13 cellular contexts compared by ENCODE assay signal in genomic region chr10:97914171-97914836, GRCh38.
DNase-seq lines count a peak whose midpoint lies in the region; ATAC-seq and TF ChIP-seq lines count a peak whose summit lies in the region.
"Had no signal": no experiment of that assay in that cellular context is flagged by ENCODE, and none has a peak within 500 bp of the region (broad histone marks: within the 10 kb centered on the region; RNA-seq: fewer than 3 reads in every experiment).

No MANE protein-coding gene starts in this region.

- POLR2A ChIA-PET in Caco-2 (lab: Charles Lee), result no interaction called here

- peaks cover 14% of the 10 kb centered on the region for H3K27me3 Mint-ChIP-seq in stimulated activated naive CD8-positive, alpha-beta T cell treated with anti-CD3 and anti-CD28 coated beads, Interleukin-15, amount 100 ng/mL, for 72 hours
- peaks cover 8% of the 10 kb centered on the region for H3K27me3 Mint-ChIP-seq in activated T-helper 17 cell treated with anti-CD3 and anti-CD28 coated beads, Interleukin-2, amount 50 U/mL, for 72 hours
- H3K27me3 Mint-ChIP-seq in Caco-2 (ENCODE audit: insufficient read depth, unreplicated experiment), result peaks cover 22% of the 10 kb centered on the region

- H3K4me1 Mint-ChIP-seq in stimulated activated naive CD8-positive, alpha-beta T cell treated with anti-CD3 and anti-CD28 coated beads, Interleukin-15, amount 100 ng/mL, for 72 hours, result peaks cover 13% of the 10 kb centered on the region
- peaks cover 4% of the 10 kb centered on the region for H3K4me1 Mint-ChIP-seq in activated T-helper 17 cell treated with anti-CD3 and anti-CD28 coated beads, Interleukin-2, amount 50 U/mL, for 72 hours
- H3K4me1 Mint-ChIP-seq in Caco-2 (ENCODE audit: low read depth, unreplicated experiment), result no peaks in the 10 kb centered on the region
- H3K4me1 Mint-ChIP-seq: nephron had no signal

- H3K27ac Mint-ChIP-seq in stimulated activated naive CD8-positive, alpha-beta T cell treated with anti-CD3 and anti-CD28 coated beads, Interleukin-15, amount 100 ng/mL, for 72 hours, result no peak overlapping the region
- peak overlapping the region; percentile 53 for H3K27ac Mint-ChIP-seq in activated T-helper 17 cell treated with anti-CD3 and anti-CD28 coated beads, Interleukin-2, amount 50 U/mL, for 72 hours
- no peak overlapping the region for H3K27ac Mint-ChIP-seq in Caco-2 (ENCODE audit: unreplicated experiment)
- H3K27ac Mint-ChIP-seq: CD4-positive, alpha-beta T cell; effector memory CD8-positive, alpha-beta T cell; IgD-negative memory B cell; nephron had no signal

- H3K27ac ChIP-seq in lower lobe of right lung, result no peak overlapping the region
- H3K27ac ChIP-seq: transverse colon had no signal

- H3K4me1 ChIP-seq in lower lobe of right lung (peaks cover 19% of the 10 kb centered on the region), Caco-2 (no peaks in the 10 kb centered on the region)

- H3K27me3 ChIP-seq in lower lobe of right lung (ENCODE audit: low read depth) (peaks cover 8% of the 10 kb centered on the region), Caco-2 (replicated peaks; ENCODE audit: control insufficient read depth, insufficient read depth, low read length) (peaks cover 1% of the 10 kb centered on the region; the same call in 1 of the 2 replicates)

- no peaks in the 10 kb centered on the region for H3K36me3 ChIP-seq in lower lobe of right lung
- H3K36me3 ChIP-seq in Caco-2 (ENCODE audit: control insufficient read depth, insufficient read depth, low read length), result no peaks in the 10 kb centered on the region
- H3K36me3 ChIP-seq: transverse colon had no signal

- CTCF ChIA-PET in Caco-2 (lab: Charles Lee), result interaction anchor here (0.6 to 1.8 kb wide), 8 partner anchors 11 to 395 kb away, joined by 3 to 58 read pairs (median 3); no protein-coding TSS in a partner anchor

- intact Hi-C loops in lower lobe of right lung (cut with DNase I), result no loop called here
- intact Hi-C loops in Caco-2 (cut with micrococcal nuclease; ENCODE audit: unreplicated experiment), result loop anchor here (1.0 kb wide), 3 partner anchors 127 to 395 kb away; no protein-coding TSS in a partner anchor

- no peaks in the 10 kb centered on the region for H3K9me3 Mint-ChIP-seq in stimulated activated naive CD8-positive, alpha-beta T cell treated with anti-CD3 and anti-CD28 coated beads, Interleukin-15, amount 100 ng/mL, for 72 hours
- no peaks in the 10 kb centered on the region for H3K9me3 Mint-ChIP-seq in activated T-helper 17 cell treated with anti-CD3 and anti-CD28 coated beads, Interleukin-2, amount 50 U/mL, for 72 hours
- H3K9me3 Mint-ChIP-seq in Caco-2 (ENCODE audit: unreplicated experiment), result no peaks in the 10 kb centered on the region
- H3K9me3 Mint-ChIP-seq: CD4-positive, alpha-beta T cell; effector memory CD8-positive, alpha-beta T cell; IgD-negative memory B cell; nephron had no signal

- BruUV-seq in Caco-2 (replicated peaks; lab: Mats Ljungman, UMichigan), result no TSS peak

- H3K4me3 Mint-ChIP-seq in stimulated activated naive CD8-positive, alpha-beta T cell treated with anti-CD3 and anti-CD28 coated beads, Interleukin-15, amount 100 ng/mL, for 72 hours, result peak overlapping the region in 1 of 2 donors; percentile 8
- H3K4me3 Mint-ChIP-seq in activated T-helper 17 cell treated with anti-CD3 and anti-CD28 coated beads, Interleukin-2, amount 50 U/mL, for 72 hours, result no peak overlapping the region
- no peak overlapping the region for H3K4me3 Mint-ChIP-seq in Caco-2 (ENCODE audit: unreplicated experiment)
- H3K4me3 Mint-ChIP-seq: CD4-positive, alpha-beta T cell; nephron had no signal

- TF ChIP-seq CTCF in lower lobe of right lung (IDR thresholded peaks at IDR 0.05) (no peak), Caco-2 (IDR thresholded peaks at IDR 0.05; ENCODE audit: insufficient read depth in 1 of 2, low read depth in 1 of 2, low read length in 1 of 2, severe bottlenecking in 1 of 2, unreplicated experiment in 1 of 2) (no peak)

- DNase-seq in stimulated activated naive CD8-positive, alpha-beta T cell treated with anti-CD3 and anti-CD28 coated beads, Interleukin-15, amount 100 ng/mL, for 72 hours, result no peak
- DNase-seq in stimulated activated naive CD8-positive, alpha-beta T cell treated with anti-CD3 and anti-CD28 coated beads, Interleukin-15, Interleukin-2, amounts not matched to agents 100 U/mL and 50 U/mL, for 24 hours, result no peak
- DNase-seq in lower lobe of right lung, result peak; percentile 26
- DNase-seq in Caco-2, result no peak
- no peak for DNase-seq in stimulated activated CD4-positive, alpha-beta T cell treated with anti-CD3 and anti-CD28 coated beads, Interleukin-2, amount 100 ng/mL, for 48 hours
- no peak for DNase-seq in D341Med (ENCODE audit: low spot score)

- H3K36me3 Mint-ChIP-seq in activated T-helper 17 cell treated with anti-CD3 and anti-CD28 coated beads, Interleukin-2, amount 50 U/mL, for 72 hours (ENCODE audit: low read depth), result no peaks in the 10 kb centered on the region
- no peaks in the 10 kb centered on the region for H3K36me3 Mint-ChIP-seq in Caco-2 (ENCODE audit: insufficient read depth, unreplicated experiment)
- H3K36me3 Mint-ChIP-seq: IgD-negative memory B cell had no signal

- peak; percentile 41 for ATAC-seq in stimulated activated naive CD8-positive, alpha-beta T cell treated with anti-CD3 and anti-CD28 coated beads, Interleukin-15, amount 100 ng/mL, for 72 hours
- ATAC-seq in stimulated activated naive CD8-positive, alpha-beta T cell treated with anti-CD3 and anti-CD28 coated beads, Interleukin-15, Interleukin-2, amounts not matched to agents 100 U/mL and 50 U/mL, for 24 hours, result no peak
- ATAC-seq in activated T-helper 17 cell treated with anti-CD3 and anti-CD28 coated beads, Interleukin-2, amount 50 U/mL, for 72 hours (replicated peaks), result peak; percentile 4
- ATAC-seq in lower lobe of right lung (peak in 1 of 2 donors; percentile 17), HG02870 (IDR thresholded peaks at IDR 0.05; ENCODE audit: unreplicated experiment) (no peak)

- H3K4me3 ChIP-seq in lower lobe of right lung (no peak overlapping the region), Caco-2 (ENCODE audit: low read depth, low read length) (no peak overlapping the region)
- H3K4me3 ChIP-seq: transverse colon had no signal

- H3K9me3 ChIP-seq in lower lobe of right lung (no peaks in the 10 kb centered on the region), Caco-2 (no peaks in the 10 kb centered on the region)
- H3K9me3 ChIP-seq: transverse colon had no signal

Comparison
In these comparisons a context has a peak if more than half of its experiments do, and no peak if none do; other contexts are left out.
1. ATAC-seq: peak in stimulated activated naive CD8-positive, alpha-beta T cell treated with anti-CD3 and anti-CD28 coated beads, Interleukin-15, amount 100 ng/mL, for 72 hours (single experiment) and activated T-helper 17 cell treated with anti-CD3 and anti-CD28 coated beads, Interleukin-2, amount 50 U/mL, for 72 hours (single experiment); none in stimulated activated naive CD8-positive, alpha-beta T cell treated with anti-CD3 and anti-CD28 coated beads, Interleukin-15, Interleukin-2, amounts not matched to agents 100 U/mL and 50 U/mL, for 24 hours (single experiment) and HG02870 (single experiment).